In genomic region chr13:30634838-30635237, GRCh38 we compare ENCODE assay signal across 26 cellular contexts. TPM values are rescaled to one million over a fixed set of nuclear protein-coding genes. Genes with fewer than 3 reads are reported as not detected.
DNase-seq lines count a peak whose midpoint lies in the region; ATAC-seq, FAIRE-seq and TF ChIP-seq lines count a peak whose summit lies in the region.
"Had no signal": no experiment of that assay in that cellular context is flagged by ENCODE, and none has a peak within 500 bp of the region (broad histone marks: within the 10 kb centered on the region; RNA-seq: fewer than 3 reads in every experiment).

No MANE protein-coding gene starts in this region.

- FAIRE-seq in GM12892 (lab: Jason Lieb, UNC), result peak; percentile 48
- FAIRE-seq: A549, GM18507 had no signal

- DNase-seq in CD4-positive, alpha-beta memory T cell, result no peak
- DNase-seq in GM12892 (ENCODE audit: insufficient read length) (no peak), nephron progenitor cell (no peak), testis (no peak), middle frontal gyrus (ENCODE audit: extremely low spot score, low spot score) (no peak)
- DNase-seq: AML-193, Calu3, DMS79 treated with DMSO at 0.1 percent for 48 hours, GF-D8, GM23248, H7, Kasumi-1, NCI-H1105 treated with DMSO at 0.1 percent for 48 hours, NCI-H146, NCI-H2029, NCI-H446, NCI-H524 treated with DMSO at 0.1 percent for 48 hours, NCI-H774, PC-3 had no signal

- 73 to 79% methylated on average over 3 of the region's 3 CpGs for whole genome bisulfite sequencing in testis, 2 donors

- no peaks in the 10 kb centered on the region for H3K9me3 ChIP-seq in CD4-positive, alpha-beta memory T cell (ENCODE audit: control insufficient read depth in 1 of 2, low read length in 2 of 2)
- no peaks in the 10 kb centered on the region for H3K9me3 ChIP-seq in testis
- H3K9me3 ChIP-seq: A549 had no signal

- no peak overlapping the region for H3K27ac Mint-ChIP-seq in CD4-positive, alpha-beta memory T cell
- H3K27ac Mint-ChIP-seq in brain (no peak overlapping the region), nephron progenitor cell (peak overlapping the region; percentile 1)

- ATAC-seq in GM18873 (IDR thresholded peaks at IDR 0.05; ENCODE audit: low FRiP score, unreplicated experiment), result no peak
- ATAC-seq: A549, K562, PC-3, SK-N-SH treated with all-trans-retinoic acid at 6 μM for 48 hours had no signal

- TF ChIP-seq POLR2A in GM12892 (IDR thresholded peaks at IDR 0.05; ENCODE audit: low read depth, low read length), result no peak
- TF ChIP-seq POLR2A in testis (IDR thresholded peaks at IDR 0.05), result no peak

- POLR2A ChIA-PET in CD4-positive, alpha-beta memory T cell (lab: Charles Lee; ENCODE audit: partially characterized antibody), result interaction anchor here (0.9 kb wide), 1 partner anchor 17 kb away, joined by 5 read pairs; the partner anchor contains the start of gene USPL1

- CTCF ChIA-PET in CD4-positive, alpha-beta memory T cell (lab: Charles Lee; ENCODE audit: partially characterized antibody), result no interaction called here

- peaks cover 45% of the 10 kb centered on the region for H3K4me1 ChIP-seq in CD4-positive, alpha-beta memory T cell (ENCODE audit: insufficient read depth, low read length)
- peaks cover 3% of the 10 kb centered on the region for H3K4me1 ChIP-seq in testis
- H3K4me1 ChIP-seq: A549 had no signal

- peaks cover 21% of the 10 kb centered on the region for H3K36me3 ChIP-seq in CD4-positive, alpha-beta memory T cell (ENCODE audit: insufficient read depth, low read length)
- H3K36me3 ChIP-seq in testis (ENCODE audit: low read depth, missing control alignments), result no peaks in the 10 kb centered on the region

- intact Hi-C loops in CD4-positive, alpha-beta memory T cell (cut with micrococcal nuclease), result no loop called here
- intact Hi-C loops in testis (cut with DNase I; ENCODE audit: low total_unique reads), result no loop called here

- peak overlapping the region in 5 of 8 donors; percentile 21 to 65 (median 53) for H3K4me3 Mint-ChIP-seq in CD4-positive, alpha-beta memory T cell
- H3K4me3 Mint-ChIP-seq in brain (peak overlapping the region in 3 of 5 experiments; percentile 8 to 55 (median 32)), nephron progenitor cell (no peak overlapping the region)

- H3K4me1 Mint-ChIP-seq in CD4-positive, alpha-beta memory T cell, result peaks cover 39 to 65% (median 53%) of the 10 kb centered on the region in 4 donors
- peaks cover 59% of the 10 kb centered on the region for H3K4me1 Mint-ChIP-seq in brain
- no peaks in the 10 kb centered on the region for H3K4me1 Mint-ChIP-seq in nephron progenitor cell

- H3K9me3 Mint-ChIP-seq in CD4-positive, alpha-beta memory T cell, result peaks cover 0 to 2% (median 0%) of the 10 kb centered on the region in 8 donors
- H3K9me3 Mint-ChIP-seq in brain (peaks cover 3 to 15% (median 6%) of the 10 kb centered on the region in 5 experiments), nephron progenitor cell (peaks cover 8% of the 10 kb centered on the region)

- no peaks in the 10 kb centered on the region for H3K27me3 ChIP-seq in CD4-positive, alpha-beta memory T cell (ENCODE audit: insufficient read depth, low read length)
- no peaks in the 10 kb centered on the region for H3K27me3 ChIP-seq in testis
- H3K27me3 ChIP-seq: BLaER1 treated with 17β-estradiol and CSF1 and Interleukin-3, amounts not matched to agents 10 nM and 100 nM had no signal

- no peaks in the 10 kb centered on the region for H3K27me3 Mint-ChIP-seq in CD4-positive, alpha-beta memory T cell
- H3K27me3 Mint-ChIP-seq in brain (no peaks in the 10 kb centered on the region), nephron progenitor cell (ENCODE audit: low read depth, poor library complexity) (no peaks in the 10 kb centered on the region)

- TF ChIP-seq CTCF in brain (conservative IDR thresholded peaks at IDR 0.05), result no peak
- no peak for TF ChIP-seq CTCF in nephron progenitor cell (IDR thresholded peaks at IDR 0.05)
- TF ChIP-seq CTCF in testis (IDR thresholded peaks at IDR 0.05), result no peak

- H3K27ac ChIP-seq in CD4-positive, alpha-beta memory T cell (ENCODE audit: low read depth, low read length), result no peak overlapping the region
- no peak overlapping the region for H3K27ac ChIP-seq in testis
- H3K27ac ChIP-seq: A549; BLaER1 treated with 17β-estradiol and CSF1 and Interleukin-3, amounts not matched to agents 10 nM and 100 nM; GM23248 had no signal

- H3K4me3 ChIP-seq in CD4-positive, alpha-beta memory T cell (ENCODE audit: low read length in 2 of 2), result no peak overlapping the region
- H3K4me3 ChIP-seq in testis, result no peak overlapping the region
- H3K4me3 ChIP-seq: A549; BLaER1 treated with 17β-estradiol and CSF1 and Interleukin-3, amounts not matched to agents 10 nM and 100 nM; GM23248; K562 had no signal

- peaks cover 51 to 69% of the 10 kb centered on the region in 2 donors for H3K36me3 Mint-ChIP-seq in CD4-positive, alpha-beta memory T cell
- H3K36me3 Mint-ChIP-seq in brain (peaks cover 85% of the 10 kb centered on the region), nephron progenitor cell (ENCODE audit: low read depth) (peaks cover 64% of the 10 kb centered on the region)

RNA-seq across cellular contexts. Expression of gene USPL1, which starts 17.1 kb away (rescaled TPM):
- 10 to 100 TPM; 30.4 to 31.8 TPM for total RNA-seq in CD4-positive, alpha-beta memory T cell
- polyA plus RNA-seq in CD4-positive, alpha-beta memory T cell, result 10 to 100 TPM; 13.5 to 15.1 TPM
- polyA plus RNA-seq in GM12892 (2012; ENCODE audit: missing spikeins), result 9.3 TPM
- polyA plus RNA-seq in brain (ENCODE audit: insufficient read depth, low read depth, low replicate concordance) (4.0 TPM), testis (ENCODE audit: insufficient read depth, low read depth, low replicate concordance) (36.4 TPM)
- total RNA-seq in testis, result 10 to 100 TPM; 36.0 to 52.0 TPM
